Comparison of ENCODE assay signal across 13 cellular contexts in the genomic region with DNA sequence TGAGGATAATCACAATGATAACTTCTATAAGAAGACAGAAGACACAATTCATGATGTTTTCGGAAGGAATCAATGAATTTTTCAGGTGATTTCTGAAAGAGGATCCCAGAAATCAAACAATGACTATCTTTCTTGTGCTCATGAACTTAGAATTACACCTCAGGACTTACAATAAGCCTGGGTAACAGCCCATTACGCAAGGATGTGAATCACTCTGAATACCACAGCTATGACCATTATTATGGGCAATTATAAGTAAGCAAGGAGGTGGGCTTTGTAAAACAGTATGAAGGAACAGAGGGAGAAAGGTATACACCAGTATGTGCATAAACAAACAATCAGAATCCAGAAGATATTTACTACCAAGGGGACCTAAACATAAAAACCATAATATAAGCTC. TPM values are rescaled to one million over a fixed set of nuclear protein-coding genes. Genes with fewer than 3 reads are reported as not detected.
DNase-seq lines count a peak whose midpoint lies in the region; ATAC-seq and TF ChIP-seq lines count a peak whose summit lies in the region.
"Had no signal": no experiment of that assay in that cellular context is flagged by ENCODE, and none has a peak within 500 bp of the region (broad histone marks: within the 10 kb centered on the region; RNA-seq: fewer than 3 reads in every experiment).

No MANE protein-coding gene starts in this region.

- H3K36me3 ChIP-seq in heart left ventricle (no peaks in the 10 kb centered on the region), suprapubic skin (no peaks in the 10 kb centered on the region), tibial artery (no peaks in the 10 kb centered on the region)
- H3K36me3 ChIP-seq: tibial nerve had no signal

- H3K27me3 ChIP-seq in heart left ventricle (no peaks in the 10 kb centered on the region), suprapubic skin (no peaks in the 10 kb centered on the region), tibial artery (no peaks in the 10 kb centered on the region)
- H3K27me3 ChIP-seq: tibial nerve had no signal

- H3K4me1 ChIP-seq in heart left ventricle (peaks cover 0 to 43% (median 8%) of the 10 kb centered on the region in 12 donors), suprapubic skin (peaks cover 17% of the 10 kb centered on the region), tibial artery (no peaks in the 10 kb centered on the region)

- DNase-seq in heart left ventricle = no peak
- no peak for DNase-seq in left ventricle myocardium superior
- peak; percentile 68 to 78 for DNase-seq in SW 1271 (lab: John Stamatoyannopoulos, UW)
- DNase-seq in foreskin fibroblast = peak; percentile 86 to 94
- no peak for DNase-seq in suprapubic skin (ENCODE audit: low spot score in 2 of 2)
- no peak for DNase-seq in tibial artery
- DNase-seq in NCI-H1417 (lab: John Stamatoyannopoulos, UW) = no peak
- no peak for DNase-seq in coronary artery (ENCODE audit: low spot score)
- DNase-seq: activated T-cell treated with anti-CD3 and anti-CD28 coated beads, Interleukin-2, amount 50 U/mL, for 1 hour; stimulated activated CD4-positive, alpha-beta T cell treated with anti-CD3 and anti-CD28 coated beads, Interleukin-4, amount 100 ng/mL, for 24 hours; T-helper 2 cell had no signal

- WGBS in heart left ventricle, 4 donors = 81 to 90% (median 88%) methylated on average over 2 of the region's 2 CpGs
- WGBS in suprapubic skin = 67% methylated on average over 2 of the region's 2 CpGs

- no peak for TF ChIP-seq CTCF in heart left ventricle (IDR thresholded peaks at IDR 0.05)
- TF ChIP-seq CTCF in foreskin fibroblast (IDR thresholded peaks at IDR 0.05; ENCODE audit: low read depth, low read length) = no peak
- TF ChIP-seq CTCF in suprapubic skin (IDR thresholded peaks at IDR 0.05) = no peak
- no peak for TF ChIP-seq CTCF in tibial artery (IDR thresholded peaks at IDR 0.05)
- no peak for TF ChIP-seq CTCF in coronary artery (IDR thresholded peaks at IDR 0.05)

- peak overlapping the region; percentile 15 to 87 (median 67) for H3K27ac ChIP-seq in heart left ventricle
- H3K27ac ChIP-seq in suprapubic skin = peak overlapping the region; percentile 64
- no peak overlapping the region for H3K27ac ChIP-seq in tibial artery
- no peak overlapping the region for H3K27ac ChIP-seq in coronary artery
- H3K27ac ChIP-seq: tibial nerve had no signal

- H3K9me3 ChIP-seq in heart left ventricle (no peaks in the 10 kb centered on the region), suprapubic skin (no peaks in the 10 kb centered on the region), tibial artery (no peaks in the 10 kb centered on the region)
- H3K9me3 ChIP-seq: tibial nerve had no signal

- no peak overlapping the region for H3K4me3 ChIP-seq in heart left ventricle
- no peak overlapping the region for H3K4me3 ChIP-seq in foreskin fibroblast (ENCODE audit: low read depth in 1 of 2, low read length in 2 of 2)
- H3K4me3 ChIP-seq in suprapubic skin = no peak overlapping the region
- H3K4me3 ChIP-seq in tibial artery = no peak overlapping the region
- no peak overlapping the region for H3K4me3 ChIP-seq in coronary artery
- H3K4me3 ChIP-seq: GM12878, tibial nerve had no signal

- TF ChIP-seq POLR2A in heart left ventricle (IDR thresholded peaks at IDR 0.05) = no peak
- no peak for TF ChIP-seq POLR2A in suprapubic skin (IDR thresholded peaks at IDR 0.05)

- intact Hi-C loops in heart left ventricle (cut with DNase I) = loop anchor here in 1 of 10 donors (10.0 kb wide), 1 partner anchor 53 kb away; no protein-coding TSS in a partner anchor
- intact Hi-C loops in left ventricle myocardium superior (cut with micrococcal nuclease) = no loop called here
- intact Hi-C loops in tibial artery (cut with DNase I; ENCODE audit: low total_unique reads) = no loop called here

- TF ChIP-seq EP300 in suprapubic skin (IDR thresholded peaks at IDR 0.05) = no peak

- ATAC-seq in heart left ventricle (no peak), left ventricle myocardium superior (no peak)

RNA-seq across cellular contexts. Expression of gene PPP2CA, which starts 21.5 kb away (rescaled TPM):
- total RNA-seq in heart left ventricle = 100 to 1,000 TPM; 143 to 219 (median 180) TPM
- polyA plus RNA-seq in heart left ventricle = 100 to 1,000 TPM in 1 of 2 donors, 10 to 100 TPM in 1; 59.7 to 157 TPM
- total RNA-seq in left ventricle myocardium superior = 143 TPM
- 100 to 1,000 TPM; 110 to 271 (median 191) TPM for total RNA-seq in suprapubic skin

Comparison
In these comparisons a context has a peak if more than half of its experiments do, and no peak if none do; other contexts are left out.
1. DNase-seq: peak in SW 1271 (2 of 2) and foreskin fibroblast (2 of 2); none in heart left ventricle (0 of 5), left ventricle myocardium superior (single experiment), suprapubic skin (0 of 2), tibial artery (0 of 2), NCI-H1417 (0 of 3) and coronary artery (single experiment).
2. H3K27ac ChIP-seq: peak in heart left ventricle (12 of 12) and suprapubic skin (single experiment); none in tibial artery (0 of 2) and coronary artery (0 of 2).